ENCODE assay signal across 6 cellular contexts in genomic region chr7:151056286-151057037, GRCh38. TPM values are rescaled to one million over a fixed set of nuclear protein-coding genes. Genes with fewer than 3 reads are reported as not detected.
DNase-seq lines count a peak whose midpoint lies in the region; ATAC-seq and TF ChIP-seq lines count a peak whose summit lies in the region.

No MANE protein-coding gene starts in this region.

- H3K4me1 Mint-ChIP-seq in HFFc6 (ENCODE audit: low read depth), result peaks cover 37% of the 10 kb centered on the region
- H3K4me1 Mint-ChIP-seq in natural killer cell treated with Interleukin-12 subunit alpha and Interleukin-12 subunit beta and Interleukin-15 and Interleukin-18, amount 100 ng/mL, for 72 hours (ENCODE audit: low read depth in 2 of 2), result peaks cover 23 to 24% of the 10 kb centered on the region in 2 donors

- H3K27ac Mint-ChIP-seq in HFFc6, result no peak overlapping the region
- peak overlapping the region; percentile 83 to 92 for H3K27ac Mint-ChIP-seq in natural killer cell treated with Interleukin-12 subunit alpha and Interleukin-12 subunit beta and Interleukin-15 and Interleukin-18, amount 100 ng/mL, for 72 hours

- no peaks in the 10 kb centered on the region; the same call in 1 of the 2 replicates for H3K36me3 Mint-ChIP-seq in HFFc6 (ENCODE audit: low read depth)
- H3K36me3 Mint-ChIP-seq in natural killer cell treated with Interleukin-12 subunit alpha and Interleukin-12 subunit beta and Interleukin-15 and Interleukin-18, amount 100 ng/mL, for 72 hours, result no peaks in the 10 kb centered on the region

- peak overlapping the region; percentile 64 for H3K4me3 ChIP-seq in astrocyte of the spinal cord (ENCODE audit: low read depth, low read length)

- in situ Hi-C loops in astrocyte of the spinal cord (cut with HindIII; ENCODE audit: low sequenced_read_pairs) (no loop called here), G401 (cut with HindIII; ENCODE audit: low sequenced_read_pairs) (no loop called here)

- no peaks in the 10 kb centered on the region; the same call in 1 of the 2 replicates for H3K27me3 Mint-ChIP-seq in HFFc6 (ENCODE audit: insufficient read depth)
- peaks cover 3 to 8% of the 10 kb centered on the region in 2 donors for H3K27me3 Mint-ChIP-seq in natural killer cell treated with Interleukin-12 subunit alpha and Interleukin-12 subunit beta and Interleukin-15 and Interleukin-18, amount 100 ng/mL, for 72 hours

- no peaks in the 10 kb centered on the region for H3K9me3 Mint-ChIP-seq in HFFc6
- H3K9me3 Mint-ChIP-seq in natural killer cell treated with Interleukin-12 subunit alpha and Interleukin-12 subunit beta and Interleukin-15 and Interleukin-18, amount 100 ng/mL, for 72 hours, result no peaks in the 10 kb centered on the region

- TF ChIP-seq CTCF in HFFc6 (IDR thresholded peaks at IDR 0.05) (no peak), astrocyte of the spinal cord (IDR thresholded peaks at IDR 0.05; ENCODE audit: low read depth, low read length) (no peak)

- peak overlapping the region; percentile 97 for H3K4me3 Mint-ChIP-seq in HFFc6
- peak overlapping the region; percentile 93 for H3K4me3 Mint-ChIP-seq in natural killer cell treated with Interleukin-12 subunit alpha and Interleukin-12 subunit beta and Interleukin-15 and Interleukin-18, amount 100 ng/mL, for 72 hours

- no peak for ATAC-seq in natural killer cell treated with Interleukin-12 subunit alpha and Interleukin-12 subunit beta and Interleukin-15 and Interleukin-18, amount 100 ng/mL, for 72 hours
- ATAC-seq in GM18517 (IDR thresholded peaks at IDR 0.05; ENCODE audit: unreplicated experiment), result no peak

- DNase-seq in HFFc6 (no peak), astrocyte of the spinal cord (ENCODE audit: low read depth, low spot score) (no peak), G401 (ENCODE audit: low spot score) (no peak), retina (no peak)
- no peak for DNase-seq in natural killer cell treated with Interleukin-12 subunit alpha and Interleukin-12 subunit beta and Interleukin-15 and Interleukin-18, amount 100 ng/mL, for 72 hours (ENCODE audit: low spot score)

RNA-seq across cellular contexts. Expression of gene CDK5, which starts 1.2 kb away (rescaled TPM):
- total RNA-seq in HFFc6 (2021; fragmentation: NEBNext Ultra II Directional; extraction: Animal tissue kit (Norgen Biotek cat#: 25700)), result 10 to 100 TPM; 31.3 to 37.3 (median 33.4) TPM
- total RNA-seq in natural killer cell treated with Interleukin-12 subunit alpha and Interleukin-12 subunit beta and Interleukin-15 and Interleukin-18, amount 100 ng/mL, for 72 hours, result 10 to 100 TPM; 12.5 to 16.2 TPM
- 18.5 and 25.3 TPM in 2 replicates for total RNA-seq in G401 (2014; rRNA removed; shearing (Covaris generic))

RNA-seq across cellular contexts. Expression of gene SLC4A2, which starts 2.9 kb away (rescaled TPM):
- total RNA-seq in HFFc6 (2021; fragmentation: NEBNext Ultra II Directional; extraction: Animal tissue kit (Norgen Biotek cat#: 25700)), result 100 to 1,000 TPM; 153 to 188 (median 164) TPM
- total RNA-seq in natural killer cell treated with Interleukin-12 subunit alpha and Interleukin-12 subunit beta and Interleukin-15 and Interleukin-18, amount 100 ng/mL, for 72 hours, result 100 to 1,000 TPM; 117 to 195 TPM
- 363 and 382 TPM in 2 replicates for total RNA-seq in G401 (2014; rRNA removed; shearing (Covaris generic))

RNA-seq across cellular contexts. Expression of gene ASIC3, which starts 8.1 kb away (rescaled TPM):
- under 1 TPM; 0.09 to 0.76 (median 0.31) TPM for total RNA-seq in HFFc6 (2021; fragmentation: NEBNext Ultra II Directional; extraction: Animal tissue kit (Norgen Biotek cat#: 25700))
- total RNA-seq in natural killer cell treated with Interleukin-12 subunit alpha and Interleukin-12 subunit beta and Interleukin-15 and Interleukin-18, amount 100 ng/mL, for 72 hours, result 1 to 10 TPM; 2.8 to 4.7 TPM
- not detected in 2 replicates for total RNA-seq in G401 (2014; rRNA removed; shearing (Covaris generic))

RNA-seq across cellular contexts. Expression of gene FASTK, which starts 24.1 kb away (rescaled TPM):
- 10 to 100 TPM; 83.8 to 97.0 (median 92.4) TPM for total RNA-seq in HFFc6 (2021; fragmentation: NEBNext Ultra II Directional; extraction: Animal tissue kit (Norgen Biotek cat#: 25700))
- 100 to 1,000 TPM in 1 of 2 donors, 10 to 100 TPM in 1; 84.4 to 131 TPM for total RNA-seq in natural killer cell treated with Interleukin-12 subunit alpha and Interleukin-12 subunit beta and Interleukin-15 and Interleukin-18, amount 100 ng/mL, for 72 hours
- total RNA-seq in G401 (2014; rRNA removed; shearing (Covaris generic)), result 57.2 and 62.9 TPM in 2 replicates

RNA-seq across cellular contexts. Expression of gene TMUB1, which starts 26.8 kb away (rescaled TPM):
- 10 to 100 TPM; 44.0 to 57.8 (median 51.9) TPM for total RNA-seq in HFFc6 (2021; fragmentation: NEBNext Ultra II Directional; extraction: Animal tissue kit (Norgen Biotek cat#: 25700))
- total RNA-seq in natural killer cell treated with Interleukin-12 subunit alpha and Interleukin-12 subunit beta and Interleukin-15 and Interleukin-18, amount 100 ng/mL, for 72 hours, result 10 to 100 TPM; 65.5 to 73.1 TPM
- total RNA-seq in G401 (2014; rRNA removed; shearing (Covaris generic)), result 94.3 and 112 TPM in 2 replicates
